Comparison of ENCODE assay signal across 4 cellular contexts in genomic region chr6:131538615-131539014, GRCh38. TPM values are rescaled to one million over a fixed set of nuclear protein-coding genes. Genes with fewer than 3 reads are reported as not detected.
"Had no signal": no experiment of that assay in that cellular context is flagged by ENCODE, and none has a peak within 500 bp of the region (broad histone marks: within the 10 kb centered on the region; RNA-seq: fewer than 3 reads in every experiment).

No MANE protein-coding gene starts in this region.

RNA-seq across cellular contexts. Expression of gene ARG1, which starts 34.4 kb away (rescaled TPM):
- total RNA-seq: HT-29, HT1080, IMR-90 had no signal
- polyA plus RNA-seq: IgD-negative memory B cell, IMR-90 had no signal
